In the genomic region with DNA sequence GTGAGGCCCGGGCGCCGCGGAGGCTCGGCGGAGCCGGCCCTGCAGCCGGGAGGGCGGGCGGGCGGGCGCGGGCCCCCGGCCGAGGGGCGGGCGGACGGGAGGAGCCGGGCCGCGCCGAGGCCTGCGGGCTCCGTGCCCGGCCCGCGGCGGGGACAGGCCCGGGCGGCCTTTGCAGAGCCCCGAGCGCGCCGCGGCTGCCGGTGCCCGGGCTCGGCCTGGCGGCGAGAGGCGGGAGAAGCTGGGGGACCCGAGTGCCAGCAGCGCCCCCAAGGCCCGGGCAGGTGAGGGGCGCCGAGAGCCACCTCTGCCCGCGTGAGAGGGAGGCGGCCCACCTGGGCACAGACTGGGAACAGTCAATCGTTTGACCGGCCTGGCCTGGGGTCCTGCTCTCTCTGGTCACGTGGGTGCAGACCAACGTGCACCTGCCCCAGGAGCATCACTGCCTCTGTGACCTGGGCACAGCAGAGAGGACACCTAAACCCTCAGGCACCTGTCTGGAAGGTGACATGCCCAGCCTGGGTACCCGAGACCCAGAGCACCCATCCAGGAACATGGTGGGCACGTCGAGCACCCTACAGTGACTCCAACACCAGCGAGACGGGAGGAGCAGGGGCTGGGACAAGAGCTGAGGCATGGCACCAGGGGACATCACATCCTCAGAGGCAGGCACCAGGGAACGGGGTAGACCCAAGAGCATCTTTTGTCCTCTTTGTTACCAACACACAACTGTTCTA, we compare ENCODE assay signal across 7 cellular contexts. TPM values are rescaled to one million over a fixed set of nuclear protein-coding genes. Genes with fewer than 3 reads are reported as not detected.
A peak's percentile ranks its signal among the peaks of the same experiment; 100 is the strongest.
DNase-seq lines count a peak whose midpoint lies in the region; ATAC-seq and TF ChIP-seq lines count a peak whose summit lies in the region.

No MANE protein-coding gene starts in this region.

- peaks cover 20 to 23% of the 10 kb centered on the region in 2 experiments for H3K4me1 Mint-ChIP-seq in H9
- H3K4me1 Mint-ChIP-seq in stimulated activated memory B cell treated with anti-CD40 and anti-IgM and Interleukin-4, amounts not matched to agents 10 μg/mL and 1 μg/mL and 100 μg/mL, for 72 hours = peaks cover 22% of the 10 kb centered on the region

- H4K8ac ChIP-seq in H9 (replicated peaks; ENCODE audit: insufficient read length, low read depth, low read length) = no peak overlapping the region

- DNase-seq in H9 (peak; percentile 48), RWPE2 (ENCODE audit: low spot score) (no peak), left lobe of liver (ENCODE audit: low spot score) (peak; percentile 53), cortex of kidney (lab: John Stamatoyannopoulos, UW) (no peak), foreskin melanocyte (no peak)
- DNase-seq in central memory CD4-positive, alpha-beta T cell = peak; percentile 4

- no peak overlapping the region for H2BK20ac ChIP-seq in H9 (ENCODE audit: low read depth, low read length, poor library complexity, severe bottlenecking)

- peak overlapping the region; percentile 64 for H3K4me3 ChIP-seq in RWPE2 (ENCODE audit: severe bottlenecking)

- H3K79me2 ChIP-seq in H9 (ENCODE audit: insufficient read depth, low read length) = no peaks in the 10 kb centered on the region

- 0 out of 2 replicates have a peak overlapping the region, but pooled peaks have one; percentile 16 for H3K14ac ChIP-seq in H9 (ENCODE audit: insufficient read depth, low read length)

- no peak overlapping the region for H3T11ph ChIP-seq in H9 (ENCODE audit: low read length)

- no peak overlapping the region for H2AFZ ChIP-seq in H9 (ENCODE audit: low read length)

- H4K20me1 ChIP-seq in H9 (ENCODE audit: control insufficient read depth, insufficient read depth, insufficient read length) = no peaks in the 10 kb centered on the region

- ATAC-seq in RWPE2 (ENCODE audit: low read depth) (peak; percentile 44; the same call in 1 of the 3 replicates), left lobe of liver (peak; percentile 87)
- ATAC-seq in stimulated activated memory B cell treated with anti-CD40 and anti-IgM and Interleukin-4, amounts not matched to agents 10 μg/mL and 1 μg/mL and 100 μg/mL, for 72 hours = peak; percentile 72

- TF ChIP-seq CTCF in H9 (conservative IDR thresholded peaks at IDR 0.05) (no peak; the same call in 2 of the 3 replicates), RWPE2 (IDR thresholded peaks at IDR 0.05; ENCODE audit: poor library complexity, severe bottlenecking) (no peak)

- no peak overlapping the region for H3K4ac ChIP-seq in H9 (ENCODE audit: low read depth, low read length)

- no peak overlapping the region for H2BK15ac ChIP-seq in H9 (ENCODE audit: low read depth, low read length)

- no peak overlapping the region for H2BK5ac ChIP-seq in H9 (ENCODE audit: insufficient read length, low read length)

- no peak overlapping the region for H2BK12ac ChIP-seq in H9 (ENCODE audit: insufficient read length, low read depth, low read length)

- H3K79me1 ChIP-seq in H9 (ENCODE audit: insufficient read depth, low read depth, low read length, poor library complexity, severe bottlenecking) = no peaks in the 10 kb centered on the region

- H3K9me3 ChIP-seq in H9 (ENCODE audit: control insufficient read depth, low read depth, low read length) (no peaks in the 10 kb centered on the region), RWPE2 (ENCODE audit: severe bottlenecking) (peaks cover 2% of the 10 kb centered on the region)

- peaks cover 19% of the 10 kb centered on the region for H3K27me3 Mint-ChIP-seq in H9 (ENCODE audit: low read depth)
- peaks cover 9% of the 10 kb centered on the region for H3K27me3 Mint-ChIP-seq in stimulated activated memory B cell treated with anti-CD40 and anti-IgM and Interleukin-4, amounts not matched to agents 10 μg/mL and 1 μg/mL and 100 μg/mL, for 72 hours

- H3K27ac ChIP-seq in H9 (ENCODE audit: insufficient read length, low read depth, low read length) (no peak overlapping the region), RWPE2 (ENCODE audit: poor library complexity, severe bottlenecking) (peak overlapping the region; percentile 30)

- H3K4me3 Mint-ChIP-seq in H9 = peak overlapping the region; percentile 55 to 74
- peak overlapping the region; percentile 63 for H3K4me3 Mint-ChIP-seq in stimulated activated memory B cell treated with anti-CD40 and anti-IgM and Interleukin-4, amounts not matched to agents 10 μg/mL and 1 μg/mL and 100 μg/mL, for 72 hours

- H3K56ac ChIP-seq in H9 (ENCODE audit: insufficient read length, low read depth, low read length) = no peak overlapping the region

- H3K18ac ChIP-seq in H9 (ENCODE audit: insufficient read length, low read depth, low read length) = no peak overlapping the region

- H3K23me2 ChIP-seq in H9 (ENCODE audit: insufficient read length, low read depth, low read length, poor library complexity, severe bottlenecking) = peaks cover 8% of the 10 kb centered on the region

- no peak overlapping the region for H4K91ac ChIP-seq in H9 (ENCODE audit: insufficient read length, low read depth, low read length)

- H4K5ac ChIP-seq in H9 (ENCODE audit: insufficient read length, low read depth, low read length) = no peak overlapping the region

- peaks cover 16 to 21% of the 10 kb centered on the region in 2 experiments for H3K9me3 Mint-ChIP-seq in H9
- H3K9me3 Mint-ChIP-seq in stimulated activated memory B cell treated with anti-CD40 and anti-IgM and Interleukin-4, amounts not matched to agents 10 μg/mL and 1 μg/mL and 100 μg/mL, for 72 hours = peaks cover 2% of the 10 kb centered on the region

- H3K27me3 ChIP-seq in H9 (ENCODE audit: insufficient read depth, low read length) (no peaks in the 10 kb centered on the region), RWPE2 (ENCODE audit: insufficient read depth, poor library complexity, severe bottlenecking) (no peaks in the 10 kb centered on the region)

- peaks cover 0 to 10% (median 3%) of the 10 kb centered on the region in 3 experiments; a peak in 4 of 7 replicates for H3K36me3 Mint-ChIP-seq in H9 (ENCODE audit: insufficient read depth in 1 of 3, low read depth in 3 of 3)
- H3K36me3 Mint-ChIP-seq in stimulated activated memory B cell treated with anti-CD40 and anti-IgM and Interleukin-4, amounts not matched to agents 10 μg/mL and 1 μg/mL and 100 μg/mL, for 72 hours = no peaks in the 10 kb centered on the region

- peaks cover 2% of the 10 kb centered on the region; the same call in 1 of the 2 replicates for H3K4me1 ChIP-seq in H9 (ENCODE audit: insufficient read depth, low read length)
- H3K4me1 ChIP-seq in RWPE2 (ENCODE audit: insufficient read depth, poor library complexity, severe bottlenecking) = no peaks in the 10 kb centered on the region

- no peak overlapping the region; a peak in 1 of 7 replicates for H3K27ac Mint-ChIP-seq in H9
- no peak overlapping the region for H3K27ac Mint-ChIP-seq in stimulated activated memory B cell treated with anti-CD40 and anti-IgM and Interleukin-4, amounts not matched to agents 10 μg/mL and 1 μg/mL and 100 μg/mL, for 72 hours

- no peak overlapping the region for H3K23ac ChIP-seq in H9 (ENCODE audit: insufficient read length, low read depth, low read length)

- H2AK5ac ChIP-seq in H9 (ENCODE audit: insufficient read length, low read length) = no peak overlapping the region

- no peaks in the 10 kb centered on the region for H3K36me3 ChIP-seq in RWPE2 (ENCODE audit: low read depth)

- H3K4me2 ChIP-seq in H9 (ENCODE audit: insufficient read depth, insufficient read length, low read length) = peak overlapping the region; percentile 65

- H2BK120ac ChIP-seq in H9 (ENCODE audit: low read depth, low read length, poor library complexity, severe bottlenecking) = no peak overlapping the region

- H3K9ac ChIP-seq in H9 (ENCODE audit: extremely low read depth, insufficient read length, low read length) = no peak overlapping the region

- whole genome bisulfite sequencing in H9 (ENCODE audit: extremely low coverage, insufficient read length, low lambda C conversion rate) = no CpG with 5 or more reads among the region's 59 CpGs

RNA-seq across cellular contexts. Expression of gene MVB12B, which starts 0.6 kb away (rescaled TPM):
- total RNA-seq in H9 (2021) (5.8 and 7.1 TPM in 2 replicates), left lobe of liver (8.8 TPM)

Comparison
In these comparisons a context has a peak if more than half of its experiments do, and no peak if none do; other contexts are left out.
1. DNase-seq: peak in H9 (single experiment), central memory CD4-positive, alpha-beta T cell (single experiment) and left lobe of liver (single experiment); none in RWPE2 (single experiment), cortex of kidney (single experiment) and foreskin melanocyte (single experiment).
2. Peak in every context shown above with its lines, with median percentiles within 50 percentile points of each other: ATAC-seq.